21 cellular contexts compared by ENCODE assay signal in genomic region chr1:37274896-37275631, GRCh38.
DNase-seq lines count a peak whose midpoint lies in the region; ATAC-seq and TF ChIP-seq lines count a peak whose summit lies in the region.
"Had no signal": no experiment of that assay in that cellular context is flagged by ENCODE, and none has a peak within 500 bp of the region (broad histone marks: within the 10 kb centered on the region; RNA-seq: fewer than 3 reads in every experiment).

No MANE protein-coding gene starts in this region.

- H3K9ac ChIP-seq in SK-N-SH, result no peak overlapping the region

- WGBS in SK-N-SH (ENCODE audit: low lambda C conversion rate), result 26% methylated on average over 4 of the region's 6 CpGs
- WGBS in testis, 2 donors, result 63 to 73% methylated on average over 6 of the region's 6 CpGs

- H3K4me1 ChIP-seq in SK-N-SH (ENCODE audit: control insufficient read depth in 1 of 2, insufficient read depth in 2 of 2, low read depth in 1 of 2, low read length in 1 of 2), result peaks cover 0 to 14% of the 10 kb centered on the region in 2 experiments; a peak in 1 of 4 replicates
- no peaks in the 10 kb centered on the region for H3K4me1 ChIP-seq in testis
- H3K4me1 ChIP-seq: esophagus muscularis mucosa, left ventricle myocardium inferior, spleen had no signal

- no peak for TF ChIP-seq EP300 in SK-N-SH (IDR thresholded peaks at IDR 0.05; ENCODE audit: borderline replicate concordance in 1 of 2, low read depth in 1 of 2, low read length in 1 of 2)

- H2AFZ ChIP-seq in SK-N-SH (ENCODE audit: low read depth), result no peak overlapping the region

- H4K20me1 ChIP-seq in SK-N-SH (ENCODE audit: insufficient read depth), result no peaks in the 10 kb centered on the region

- TF ChIP-seq RAD21 in SK-N-SH (IDR thresholded peaks at IDR 0.05; ENCODE audit: low read length), result no peak

- ATAC-seq in SK-N-SH treated with all-trans-retinoic acid at 6 μM for 48 hours (no peak; the same call in 2 of the 3 replicates), GM18511 (IDR thresholded peaks at IDR 0.05; ENCODE audit: unreplicated experiment) (no peak), GM19397 (IDR thresholded peaks at IDR 0.05; ENCODE audit: unreplicated experiment) (no peak)
- ATAC-seq: mucosa of descending colon had no signal

- TF ChIP-seq CTCF in SK-N-SH (IDR thresholded peaks at IDR 0.05) (no peak), brain (conservative IDR thresholded peaks at IDR 0.05) (no peak), testis (IDR thresholded peaks at IDR 0.05) (no peak)

- no peaks in the 10 kb centered on the region for H3K9me3 ChIP-seq in SK-N-SH
- no peaks in the 10 kb centered on the region for H3K9me3 ChIP-seq in testis
- H3K9me3 ChIP-seq: mucosa of descending colon had no signal

- peak; percentile 69 for DNase-seq in SK-N-SH
- DNase-seq in NCI-H1436 treated with DMSO at 0.1 percent for 48 hours (lab: John Stamatoyannopoulos, UW), result peak; percentile 52
- peak; percentile 20 for DNase-seq in testis
- no peak for DNase-seq in NCI-H1930 (lab: John Stamatoyannopoulos, UW)
- DNase-seq: activated CD4-positive, alpha-beta T cell treated with anti-CD3 and anti-CD28 coated beads, Interleukin-2, amount 50 U/mL, for 48 hours; activated naive CD4-positive, alpha-beta T cell treated with Interleukin-2 at 50 U/mL for 16 hours; CD4-positive, CD25-positive, alpha-beta regulatory T cell; effector CD8-positive, alpha-beta T cell; KG1; left ventricle myocardium inferior; mucosa of descending colon; NCI-H1105; SHP77 treated with DMSO at 0.1 percent for 48 hours; spleen; T-helper 2 cell; WERI-Rb-1 had no signal

- POLR2A ChIA-PET in SK-N-SH (lab: Yijun Ruan, JAX), result no interaction called here

- H3K79me2 ChIP-seq in SK-N-SH (ENCODE audit: insufficient read depth), result no peaks in the 10 kb centered on the region

- no peaks in the 10 kb centered on the region for H3F3A ChIP-seq in SK-N-SH (replicated peaks; ENCODE audit: insufficient read depth)

- no peaks in the 10 kb centered on the region for H3K9me2 ChIP-seq in SK-N-SH

- H3K27me3 Mint-ChIP-seq in brain, result peaks cover 8% of the 10 kb centered on the region

- peaks cover 5 to 10% (median 6%) of the 10 kb centered on the region in 5 experiments for H3K9me3 Mint-ChIP-seq in brain

- no peak overlapping the region for H3K4me2 ChIP-seq in SK-N-SH

- H3K4me1 Mint-ChIP-seq in brain, result peaks cover 20% of the 10 kb centered on the region
- H3K4me1 Mint-ChIP-seq: CD4-positive, CD25-positive, alpha-beta regulatory T cell had no signal

- TF ChIP-seq POLR2A in testis (IDR thresholded peaks at IDR 0.05), result no peak

- intact Hi-C loops in testis (cut with DNase I; ENCODE audit: low total_unique reads), result no loop called here

- no peaks in the 10 kb centered on the region for H3K27me3 ChIP-seq in SK-N-SH (ENCODE audit: insufficient read depth)
- no peaks in the 10 kb centered on the region for H3K27me3 ChIP-seq in testis

- H3K36me3 Mint-ChIP-seq in brain, result no peaks in the 10 kb centered on the region
- H3K36me3 Mint-ChIP-seq: CD4-positive, CD25-positive, alpha-beta regulatory T cell had no signal

- H3K36me3 ChIP-seq in SK-N-SH (replicated peaks in 1 of 2; ENCODE audit: control insufficient read depth in 1 of 2, insufficient read depth in 2 of 2, low read length in 1 of 2), result no peaks in the 10 kb centered on the region
- H3K36me3 ChIP-seq in testis (ENCODE audit: low read depth, missing control alignments), result no peaks in the 10 kb centered on the region
- H3K36me3 ChIP-seq: esophagus muscularis mucosa, left ventricle myocardium inferior, spleen, WERI-Rb-1 had no signal

- H3K4me3 Mint-ChIP-seq in brain, result no peak overlapping the region
- H3K4me3 Mint-ChIP-seq: CD4-positive, CD25-positive, alpha-beta regulatory T cell had no signal

- H3K4me3 ChIP-seq in SK-N-SH (ENCODE audit: low read depth in 2 of 2, low read length in 1 of 2), result no peak overlapping the region
- no peak overlapping the region for H3K4me3 ChIP-seq in testis
- H3K4me3 ChIP-seq: esophagus muscularis mucosa, left ventricle myocardium inferior, mucosa of descending colon, spleen had no signal

- CTCF ChIA-PET in SK-N-SH (lab: Yijun Ruan, JAX), result no interaction called here

- H3K27ac Mint-ChIP-seq in brain, result peak overlapping the region in 3 of 5 experiments; percentile 10 to 73 (median 65)

- no peak overlapping the region for H3K27ac ChIP-seq in SK-N-SH (ENCODE audit: low read depth in 2 of 2, low read length in 1 of 2)
- H3K27ac ChIP-seq in testis, result no peak overlapping the region
- H3K27ac ChIP-seq: esophagus muscularis mucosa, left ventricle myocardium inferior, spleen, WERI-Rb-1 had no signal

TF ChIP-seq in SK-N-SH, 30 proteins besides CTCF, POLR2A, EP300 and RAD21:
- TF ChIP-seq MEF2A (IDR thresholded peaks at IDR 0.05; ENCODE audit: borderline replicate concordance, low read depth) (no peak), FOSL2 (IDR thresholded peaks at IDR 0.05; ENCODE audit: borderline replicate concordance, low read depth) (no peak), GATA2 (CRISPR knock-in tag; IDR thresholded peaks at IDR 0.05) (peak; percentile 47), RFX5 (IDR thresholded peaks at IDR 0.05; ENCODE audit: low read length) (no peak)
- TF ChIP-seq, protein P1, sequence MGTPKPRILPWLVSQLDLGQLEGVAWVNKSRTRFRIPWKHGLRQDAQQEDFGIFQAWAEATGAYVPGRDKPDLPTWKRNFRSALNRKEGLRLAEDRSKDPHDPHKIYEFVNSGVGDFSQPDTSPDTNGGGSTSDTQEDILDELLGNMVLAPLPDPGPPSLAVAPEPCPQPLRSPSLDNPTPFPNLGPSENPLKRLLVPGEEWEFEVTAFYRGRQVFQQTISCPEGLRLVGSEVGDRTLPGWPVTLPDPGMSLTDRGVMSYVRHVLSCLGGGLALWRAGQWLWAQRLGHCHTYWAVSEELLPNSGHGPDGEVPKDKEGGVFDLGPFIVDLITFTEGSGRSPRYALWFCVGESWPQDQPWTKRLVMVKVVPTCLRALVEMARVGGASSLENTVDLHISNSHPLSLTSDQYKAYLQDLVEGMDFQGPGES (IDR thresholded peaks at IDR 0.05; ENCODE audit: low read depth, low read length), result peak; percentile 8; the same call in 1 of the 2 replicates

TF ChIP-seq in SK-N-SH treated with all-trans-retinoic acid at 6 μM for 48 hours, 23 proteins besides CTCF, POLR2A, EP300 and RAD21 (continues in another document):
- TF ChIP-seq TCF4 (CRISPR knock-in tag; IDR thresholded peaks at IDR 0.05; ENCODE audit: borderline replicate concordance) (no peak), RARB (CRISPR knock-in tag; IDR thresholded peaks at IDR 0.05) (no peak), ARNTL (CRISPR knock-in tag; IDR thresholded peaks at IDR 0.05; ENCODE audit: borderline replicate concordance, low read depth) (no peak), ZFP3 (CRISPR knock-in tag; IDR thresholded peaks at IDR 0.05) (no peak), GLIS3 (CRISPR knock-in tag; IDR thresholded peaks at IDR 0.05) (no peak), ESRRG (CRISPR knock-in tag; IDR thresholded peaks at IDR 0.05) (no peak), OSR1 (CRISPR knock-in tag; IDR thresholded peaks at IDR 0.05) (no peak), ZC3H10 (CRISPR knock-in tag; IDR thresholded peaks at IDR 0.05) (no peak), TOX (CRISPR knock-in tag; IDR thresholded peaks at IDR 0.05; ENCODE audit: borderline replicate concordance) (no peak), SNAI2 (CRISPR knock-in tag; IDR thresholded peaks at IDR 0.05) (no peak), ZNF8 (CRISPR knock-in tag; IDR thresholded peaks at IDR 0.05) (no peak), ZNF565 (CRISPR knock-in tag; conservative IDR thresholded peaks at IDR 0.05; ENCODE audit: low read depth) (no peak), ZNF70 (CRISPR knock-in tag; IDR thresholded peaks at IDR 0.05) (no peak), ZFP30 (CRISPR knock-in tag; IDR thresholded peaks at IDR 0.05) (no peak), CSDC2 (CRISPR knock-in tag; IDR thresholded peaks at IDR 0.05) (no peak)
- TF ChIP-seq, protein P2, sequence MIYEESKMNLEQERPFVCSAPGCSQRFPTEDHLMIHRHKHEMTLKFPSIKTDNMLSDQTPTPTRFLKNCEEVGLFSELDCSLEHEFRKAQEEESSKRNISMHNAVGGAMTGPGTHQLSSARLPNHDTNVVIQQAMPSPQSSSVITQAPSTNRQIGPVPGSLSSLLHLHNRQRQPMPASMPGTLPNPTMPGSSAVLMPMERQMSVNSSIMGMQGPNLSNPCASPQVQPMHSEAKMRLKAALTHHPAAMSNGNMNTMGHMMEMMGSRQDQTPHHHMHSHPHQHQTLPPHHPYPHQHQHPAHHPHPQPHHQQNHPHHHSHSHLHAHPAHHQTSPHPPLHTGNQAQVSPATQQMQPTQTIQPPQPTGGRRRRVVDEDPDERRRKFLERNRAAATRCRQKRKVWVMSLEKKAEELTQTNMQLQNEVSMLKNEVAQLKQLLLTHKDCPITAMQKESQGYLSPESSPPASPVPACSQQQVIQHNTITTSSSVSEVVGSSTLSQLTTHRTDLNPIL (CRISPR knock-in tag; IDR thresholded peaks at IDR 0.05; ENCODE audit: low read depth), result no peak
- TF ChIP-seq, protein P3, sequence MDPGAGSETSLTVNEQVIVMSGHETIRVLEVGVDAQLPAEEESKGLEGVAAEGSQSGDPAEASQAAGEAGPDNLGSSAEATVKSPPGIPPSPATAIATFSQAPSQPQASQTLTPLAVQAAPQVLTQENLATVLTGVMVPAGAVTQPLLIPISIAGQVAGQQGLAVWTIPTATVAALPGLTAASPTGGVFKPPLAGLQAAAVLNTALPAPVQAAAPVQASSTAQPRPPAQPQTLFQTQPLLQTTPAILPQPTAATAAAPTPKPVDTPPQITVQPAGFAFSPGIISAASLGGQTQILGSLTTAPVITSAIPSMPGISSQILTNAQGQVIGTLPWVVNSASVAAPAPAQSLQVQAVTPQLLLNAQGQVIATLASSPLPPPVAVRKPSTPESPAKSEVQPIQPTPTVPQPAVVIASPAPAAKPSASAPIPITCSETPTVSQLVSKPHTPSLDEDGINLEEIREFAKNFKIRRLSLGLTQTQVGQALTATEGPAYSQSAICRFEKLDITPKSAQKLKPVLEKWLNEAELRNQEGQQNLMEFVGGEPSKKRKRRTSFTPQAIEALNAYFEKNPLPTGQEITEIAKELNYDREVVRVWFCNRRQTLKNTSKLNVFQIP (CRISPR knock-in tag; IDR thresholded peaks at IDR 0.05; ENCODE audit: borderline replicate concordance, low read depth), result no peak

Comparison
In these comparisons a context has a peak if more than half of its experiments do, and no peak if none do; other contexts are left out.
1. DNase-seq: peak in SK-N-SH (single experiment), NCI-H1436 treated with DMSO at 0.1 percent for 48 hours (single experiment) and testis (single experiment); none in NCI-H1930 (0 of 2).